19 cellular contexts compared by ENCODE assay signal in the genomic region with DNA sequence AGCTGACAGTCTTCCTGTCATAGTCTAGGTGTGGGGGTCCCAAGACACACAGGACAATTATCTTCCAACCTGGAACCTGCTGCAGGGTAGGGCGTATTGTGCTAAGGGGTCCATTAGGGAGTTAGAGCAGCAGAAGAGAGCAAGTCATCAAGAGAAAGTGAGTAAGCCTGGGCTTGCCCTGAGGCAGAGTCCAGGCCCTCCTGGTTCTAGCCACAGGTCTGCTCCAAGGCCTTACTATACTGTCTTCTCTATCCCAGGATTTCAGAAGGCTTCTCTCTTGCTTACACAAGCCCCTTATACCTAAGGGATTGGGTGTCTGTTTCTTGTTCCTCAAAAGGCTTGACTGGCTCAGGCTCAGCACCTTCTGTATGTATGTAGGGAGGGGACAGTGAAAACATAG. TPM values are rescaled to one million over a fixed set of nuclear protein-coding genes. Genes with fewer than 3 reads are reported as not detected.
A peak's percentile ranks its signal among the peaks of the same experiment; 100 is the strongest.
DNase-seq lines count a peak whose midpoint lies in the region; ATAC-seq and TF ChIP-seq lines count a peak whose summit lies in the region.
"Had no signal": no experiment of that assay in that cellular context is flagged by ENCODE, and none has a peak within 500 bp of the region (broad histone marks: within the 10 kb centered on the region; RNA-seq: fewer than 3 reads in every experiment).

No MANE protein-coding gene starts in this region.

- DNase-seq in heart left ventricle (no peak), left ventricle myocardium superior (no peak), ascending aorta (ENCODE audit: low spot score in 2 of 2) (no peak), tibial artery (no peak), CD14-positive monocyte (ENCODE audit: low spot score) (no peak), NCI-H1417 treated with DMSO at 0.1 percent for 48 hours (lab: John Stamatoyannopoulos, UW) (no peak)
- DNase-seq: 8988T, DMS 273 treated with DMSO at 0.1 percent for 48 hours, GDM1, HCEC 1CT, NCI-H187, NCI-H2107, NCI-H510A, NCI-H748 treated with DMSO at 0.1 percent for 48 hours, RPMI8226, SJCRH30 had no signal

- TF ChIP-seq CTCF in heart left ventricle (IDR thresholded peaks at IDR 0.05) (no peak), ascending aorta (IDR thresholded peaks at IDR 0.05) (no peak), tibial artery (IDR thresholded peaks at IDR 0.05) (no peak), CD14-positive monocyte (IDR thresholded peaks at IDR 0.05) (no peak)

- H3K9me3 Mint-ChIP-seq in CD14-positive monocyte, result no peaks in the 10 kb centered on the region

- H3K36me3 ChIP-seq in heart left ventricle (peaks cover 0 to 22% (median 12%) of the 10 kb centered on the region in 9 donors), ascending aorta (peaks cover 4 to 16% of the 10 kb centered on the region in 2 donors), tibial artery (peaks cover 5 to 18% (median 9%) of the 10 kb centered on the region in 3 donors)

- H3K4me3 Mint-ChIP-seq in CD14-positive monocyte, result no peak overlapping the region

- H3K4me1 ChIP-seq in heart left ventricle, result peaks cover 2 to 92% (median 66%) of the 10 kb centered on the region in 12 donors
- peaks cover 29 to 58% of the 10 kb centered on the region in 2 donors for H3K4me1 ChIP-seq in ascending aorta
- H3K4me1 ChIP-seq in tibial artery, result peaks cover 2 to 68% (median 52%) of the 10 kb centered on the region in 4 donors

- intact Hi-C loops in heart left ventricle (cut with DNase I), result loop anchor here in 1 of 10 donors (10.0 kb wide), 1 partner anchor 275 kb away; the partner anchor contains the start of gene IRF1
- intact Hi-C loops in left ventricle myocardium superior (cut with micrococcal nuclease), result no loop called here
- intact Hi-C loops in ascending aorta (cut with DNase I), result loop anchor here (5.0 to 10.0 kb wide), 2 partner anchors 38 to 275 kb away; partner anchors contain the start of gene IRF1
- intact Hi-C loops in tibial artery (cut with DNase I; ENCODE audit: low total_unique reads), result no loop called here
- intact Hi-C loops in CD14-positive monocyte (cut with micrococcal nuclease), result no loop called here

- no peak for TF ChIP-seq POLR2A in heart left ventricle (IDR thresholded peaks at IDR 0.05)

- no peaks in the 10 kb centered on the region for H3K9me3 ChIP-seq in heart left ventricle
- H3K9me3 ChIP-seq in ascending aorta, result no peaks in the 10 kb centered on the region
- H3K9me3 ChIP-seq in tibial artery, result no peaks in the 10 kb centered on the region
- H3K9me3 ChIP-seq: SJCRH30 had no signal

- H3K27me3 ChIP-seq in heart left ventricle, result no peaks in the 10 kb centered on the region
- H3K27me3 ChIP-seq in ascending aorta, result no peaks in the 10 kb centered on the region
- H3K27me3 ChIP-seq in layer of hippocampus (ENCODE audit: control insufficient read depth, insufficient read depth, low read length), result no peaks in the 10 kb centered on the region
- H3K27me3 ChIP-seq in tibial artery, result no peaks in the 10 kb centered on the region
- H3K27me3 ChIP-seq: SJCRH30 had no signal

- H3K4me3 ChIP-seq in heart left ventricle (no peak overlapping the region), ascending aorta (no peak overlapping the region), tibial artery (no peak overlapping the region)
- H3K4me3 ChIP-seq: SJCRH30 had no signal

- no peaks in the 10 kb centered on the region for H3K4me1 Mint-ChIP-seq in CD14-positive monocyte

- H3K27me3 Mint-ChIP-seq in CD14-positive monocyte (ENCODE audit: low read depth in 3 of 3), result peaks cover 1 to 13% (median 3%) of the 10 kb centered on the region in 3 donors

- whole genome bisulfite sequencing in heart left ventricle, 4 donors, result 88 to 100% (median 98%) methylated on average over 1 of the region's 1 CpG

- no peak for ATAC-seq in heart left ventricle
- ATAC-seq in left ventricle myocardium superior, result no peak
- no peak for ATAC-seq in HG03095 (IDR thresholded peaks at IDR 0.05; ENCODE audit: unreplicated experiment)

- H3K27ac Mint-ChIP-seq in CD14-positive monocyte, result no peak overlapping the region

- H3K36me3 Mint-ChIP-seq in CD14-positive monocyte, result no peaks in the 10 kb centered on the region

- H3K27ac ChIP-seq in heart left ventricle (peak overlapping the region in 7 of 12 donors; percentile 5 to 96 (median 55)), ascending aorta (peak overlapping the region; percentile 57 to 85), layer of hippocampus (ENCODE audit: low read depth, low read length) (peak overlapping the region; percentile 33), tibial artery (peak overlapping the region; percentile 64 to 95)
- H3K27ac ChIP-seq: SJCRH30 had no signal

RNA-seq across cellular contexts. Expression of gene P4HA2, which starts 7.7 kb away (rescaled TPM):
- total RNA-seq in heart left ventricle, result 10 to 100 TPM; 41.2 to 80.7 (median 55.7) TPM
- 100 to 1,000 TPM in 1 of 2 donors, 10 to 100 TPM in 1; 44.3 to 140 TPM for polyA plus RNA-seq in heart left ventricle
- total RNA-seq in left ventricle myocardium superior, result 78.4 TPM
- 22.6 TPM for total RNA-seq in ascending aorta
- under 1 TPM; 0.45 to 0.99 TPM for polyA plus RNA-seq in CD14-positive monocyte

RNA-seq across cellular contexts. Expression of gene PDLIM4, which starts 37.5 kb away (rescaled TPM):
- 10 to 100 TPM in 3 of 9 donors, 1 to 10 TPM in 6; 2.4 to 16.9 (median 8.1) TPM for total RNA-seq in heart left ventricle
- 1 to 10 TPM; 5.1 to 9.1 TPM for polyA plus RNA-seq in heart left ventricle
- total RNA-seq in left ventricle myocardium superior, result 3.8 TPM
- total RNA-seq in ascending aorta, result 49.1 TPM
- polyA plus RNA-seq in CD14-positive monocyte, result not detected
- total RNA-seq: OCI-LY7 had no signal
